8 cellular contexts compared by ENCODE assay signal in the genomic region with DNA sequence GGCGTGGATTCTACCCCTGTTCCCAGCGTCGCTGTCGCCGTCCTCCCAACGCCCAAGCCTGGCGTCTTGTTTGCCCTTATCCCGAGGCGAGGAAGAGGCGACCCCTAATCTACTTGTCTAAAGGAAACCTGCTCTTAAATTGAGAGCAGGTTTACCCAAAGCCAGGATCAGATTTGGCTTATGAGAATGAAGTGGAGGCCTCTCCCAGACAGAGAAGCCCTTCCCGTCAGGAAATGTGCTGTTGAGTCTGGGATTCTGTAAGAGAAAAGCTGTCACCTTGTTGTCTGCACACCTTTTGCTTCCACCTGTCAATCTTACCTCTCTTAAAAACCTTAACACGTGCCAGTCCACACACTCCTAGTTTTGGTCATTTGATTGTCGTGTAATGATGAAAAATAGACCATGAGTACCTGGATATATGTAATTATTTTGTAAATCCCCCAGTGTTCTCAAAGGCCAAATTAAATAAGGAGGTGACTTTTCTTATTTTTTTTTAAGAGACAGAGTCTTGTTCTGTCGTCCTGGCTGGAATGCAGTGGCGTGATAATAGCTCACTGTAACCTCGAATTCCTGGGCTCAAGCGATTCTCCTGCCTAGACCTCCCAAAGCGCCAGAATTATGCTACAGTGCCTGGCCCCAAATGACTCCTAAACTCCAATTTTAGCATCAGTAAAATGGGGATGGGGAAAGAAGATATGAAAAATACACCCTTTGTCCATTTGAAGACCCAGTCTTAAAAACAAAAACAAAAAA. TPM values are rescaled to one million over a fixed set of nuclear protein-coding genes. Genes with fewer than 3 reads are reported as not detected.
A peak's percentile ranks its signal among the peaks of the same experiment; 100 is the strongest.
DNase-seq lines count a peak whose midpoint lies in the region; ATAC-seq and TF ChIP-seq lines count a peak whose summit lies in the region.

No MANE protein-coding gene starts in this region.

- peaks cover 67% of the 10 kb centered on the region for H3K4me1 ChIP-seq in left ventricle myocardium inferior
- peaks cover 0 to 41% (median 24%) of the 10 kb centered on the region in 4 donors for H3K4me1 ChIP-seq in right lobe of liver
- peaks cover 8 to 19% of the 10 kb centered on the region in 2 donors for H3K4me1 ChIP-seq in uterus

- H3K27ac ChIP-seq in left ventricle myocardium inferior (replicated peaks), result peak overlapping the region; percentile 98
- H3K27ac ChIP-seq in adipose tissue (ENCODE audit: low read depth, low read length), result peak overlapping the region; percentile 89
- H3K27ac ChIP-seq in right lobe of liver, result peak overlapping the region; percentile 95 to 98 (median 98)
- peak overlapping the region; percentile 96 to 99 for H3K27ac ChIP-seq in uterus

- TF ChIP-seq POLR2A in right lobe of liver (IDR thresholded peaks at IDR 0.05) (no peak), uterus (IDR thresholded peaks at IDR 0.05) (no peak)

- H3K36me3 ChIP-seq in left ventricle myocardium inferior, result peaks cover 13% of the 10 kb centered on the region
- H3K36me3 ChIP-seq in right lobe of liver, result peaks cover 0 to 21% (median 2%) of the 10 kb centered on the region in 4 donors
- no peaks in the 10 kb centered on the region for H3K36me3 ChIP-seq in uterus

- TF ChIP-seq CTCF in left ventricle myocardium inferior (IDR thresholded peaks at IDR 0.05; ENCODE audit: borderline replicate concordance), result no peak
- no peak for TF ChIP-seq CTCF in right lobe of liver (IDR thresholded peaks at IDR 0.05)
- TF ChIP-seq CTCF in uterus (IDR thresholded peaks at IDR 0.05), result no peak
- no peak for TF ChIP-seq CTCF in omental fat pad (IDR thresholded peaks at IDR 0.05)

- H3K27me3 ChIP-seq in left ventricle myocardium inferior (ENCODE audit: low read depth) (no peaks in the 10 kb centered on the region), right lobe of liver (no peaks in the 10 kb centered on the region), uterus (no peaks in the 10 kb centered on the region)

- H3K9me3 ChIP-seq in left ventricle myocardium inferior (replicated peaks) (no peaks in the 10 kb centered on the region), right lobe of liver (no peaks in the 10 kb centered on the region), uterus (no peaks in the 10 kb centered on the region)

- 9 to 13% (median 13%) methylated on average over 18 of the region's 18 CpGs for WGBS in adipose tissue, 3 donors
- WGBS in right lobe of liver (ENCODE audit: insufficient coverage, low coverage, low lambda C conversion rate, missing lambda C conversion rate), result 26% methylated on average over 8 of the region's 18 CpGs

- DNase-seq in left ventricle myocardium inferior (no peak), cardiac septum (ENCODE audit: low spot score) (no peak), right lobe of liver (no peak), uterus (no peak), middle frontal gyrus (ENCODE audit: extremely low spot score, low spot score) (no peak), omental fat pad (ENCODE audit: low spot score) (no peak)

- intact Hi-C loops in left ventricle myocardium inferior (cut with micrococcal nuclease), result no loop called here
- intact Hi-C loops in cardiac septum (cut with DNase I), result loop anchor here (1.0 kb wide), 3 partner anchors 73 to 311 kb away; partner anchors contain the start of genes SPTY2D1 and TSG101
- intact Hi-C loops in right lobe of liver (cut with DNase I), result no loop called here
- intact Hi-C loops in uterus (cut with DNase I; ENCODE audit: low total_unique reads), result loop anchor here (5.0 kb wide), 1 partner anchor 74 kb away; no protein-coding TSS in a partner anchor

- ATAC-seq in right lobe of liver (peak in 1 of 4 donors; percentile 1), omental fat pad (ENCODE audit: low FRiP score) (no peak), HG03025 (IDR thresholded peaks at IDR 0.05; ENCODE audit: low FRiP score, unreplicated experiment) (no peak)

- H3K4me3 ChIP-seq in left ventricle myocardium inferior (peak overlapping the region; percentile 91), right lobe of liver (peak overlapping the region; percentile 80 to 89 (median 87)), uterus (peak overlapping the region; percentile 73 to 82)

RNA-seq across cellular contexts. Expression of gene GTF2H1, which starts 0.6 kb away (rescaled TPM):
- total RNA-seq in left ventricle myocardium inferior (24.3 TPM), cardiac septum (23.6 TPM), right lobe of liver (10 to 100 TPM; 13.3 to 30.7 (median 19.7) TPM), uterus (100 to 1,000 TPM in 1 of 4 donors, 10 to 100 TPM in 3; 25.0 to 103 (median 50.7) TPM), omental fat pad (10 to 100 TPM; 54.1 to 74.2 (median 70.8) TPM)
- 10 to 100 TPM; 16.0 to 43.5 (median 29.3) TPM for polyA plus RNA-seq in adipose tissue

RNA-seq across cellular contexts. Expression of gene HPS5, which starts 1.1 kb away (rescaled TPM):
- total RNA-seq in left ventricle myocardium inferior, result 11.5 TPM
- total RNA-seq in cardiac septum, result 11.2 TPM
- polyA plus RNA-seq in adipose tissue, result 10 to 100 TPM in 2 of 3 donors, 1 to 10 TPM in 1; 3.8 to 11.0 (median 10.2) TPM
- total RNA-seq in right lobe of liver, result 10 to 100 TPM; 20.2 to 87.0 (median 41.7) TPM
- total RNA-seq in uterus, result 10 to 100 TPM in 3 of 4 donors, 1 to 10 TPM in 1; 6.4 to 55.0 (median 35.9) TPM
- total RNA-seq in omental fat pad, result 10 to 100 TPM; 23.0 to 66.0 (median 24.1) TPM

RNA-seq across cellular contexts. Expression of gene SAA1, which starts 56.9 kb away (rescaled TPM):
- total RNA-seq in left ventricle myocardium inferior (not detected), cardiac septum (1.5 TPM), right lobe of liver (over 10,000 TPM in 5 of 6 experiments, 1,000 to 10,000 TPM in 1; 7,699 to 33,192 (median 12,593) TPM), uterus (1 to 10 TPM in 1 of 4 donors, not detected in 3; 3.3 TPM), omental fat pad (1,000 to 10,000 TPM in 1 of 4 donors, 100 to 1,000 TPM in 3; 170 to 1,717 (median 790) TPM)
- 1,000 to 10,000 TPM in 2 of 3 donors, 100 to 1,000 TPM in 1; 438 to 7,745 (median 1,180) TPM for polyA plus RNA-seq in adipose tissue

Comparison
In these comparisons a context has a peak if more than half of its experiments do, and no peak if none do; other contexts are left out.
1. intact Hi-C loops: an anchor here in cardiac septum (1.0 kb wide) and uterus (5.0 kb wide); none called in left ventricle myocardium inferior and right lobe of liver.
2. RNA of gene SAA1, which starts 56.9 kb away (total RNA-seq): 7,699 to 33,192 TPM in right lobe of liver and 170 to 1,717 TPM in omental fat pad; 1.5 TPM in cardiac septum (single experiment), not detected in left ventricle myocardium inferior (single experiment) and 3.3 TPM in uterus; every median in the first group is over 10 times any median in the second.
3. Peak in every context shown above with its lines, with median percentiles within 50 percentile points of each other: H3K27ac ChIP-seq and H3K4me3 ChIP-seq.